In the genomic region with DNA sequence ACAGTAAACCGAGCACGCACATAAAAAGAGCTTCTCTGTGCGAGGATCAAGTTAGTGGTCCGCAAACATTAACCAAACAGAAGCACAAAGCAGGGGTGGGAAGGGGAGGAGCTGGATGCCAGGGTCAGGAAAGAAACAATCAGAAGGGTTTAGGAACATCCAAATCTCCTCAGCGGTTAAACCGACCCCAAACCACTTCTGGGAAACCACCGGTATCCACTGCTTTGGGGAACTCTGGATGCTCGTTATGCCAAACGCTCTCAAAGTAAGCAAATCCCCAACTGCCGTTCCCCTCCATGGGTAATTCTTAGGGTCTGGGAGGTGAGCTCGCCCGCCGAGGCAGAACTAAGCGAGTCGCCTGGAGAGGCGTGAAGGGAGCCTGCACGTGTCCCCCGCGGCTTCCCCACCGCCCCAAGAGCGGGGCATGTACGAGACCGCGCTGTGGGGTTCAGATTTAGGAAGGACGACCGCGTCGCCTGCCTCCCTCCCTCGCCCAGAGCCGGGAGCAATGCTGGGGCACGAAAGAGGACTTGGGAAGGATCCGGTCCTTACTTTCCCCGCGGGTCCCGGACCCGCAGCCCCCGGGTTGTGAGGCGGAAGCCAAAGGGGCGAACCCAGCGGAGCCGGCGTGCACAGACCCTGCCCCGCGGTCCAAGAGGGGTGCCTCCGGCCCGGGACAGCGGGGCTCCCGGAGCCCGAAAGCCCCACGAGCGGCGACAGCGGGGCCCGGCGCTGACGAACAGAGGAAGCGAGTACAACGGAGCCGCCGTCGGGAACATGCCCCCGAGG, we compare ENCODE assay signal across 8 cellular contexts. TPM values are rescaled to one million over a fixed set of nuclear protein-coding genes. Genes with fewer than 3 reads are reported as not detected.
DNase-seq lines count a peak whose midpoint lies in the region; ATAC-seq and TF ChIP-seq lines count a peak whose summit lies in the region.

No MANE protein-coding gene starts in this region.

- peak; percentile 11 for ATAC-seq in HG03045 (IDR thresholded peaks at IDR 0.05; ENCODE audit: unreplicated experiment)

- H3K27me3 ChIP-seq in SJCRH30 (no peaks in the 10 kb centered on the region), ascending aorta (no peaks in the 10 kb centered on the region), iPS-18a (ENCODE audit: control insufficient read depth, insufficient read depth, low read length) (peaks cover under 1% of the 10 kb centered on the region)

- H3K9me3 ChIP-seq in SJCRH30 (replicated peaks) (no peaks in the 10 kb centered on the region), ascending aorta (no peaks in the 10 kb centered on the region), iPS-18a (ENCODE audit: control insufficient read depth, low read depth, low read length) (no peaks in the 10 kb centered on the region)

- H3K4me3 ChIP-seq in SJCRH30 (peak overlapping the region; percentile 99), ascending aorta (peak overlapping the region; percentile 89 to 93), iPS-18a (ENCODE audit: low read length) (peak overlapping the region; percentile 96), skin epidermis (peak overlapping the region; percentile 82 to 97 (median 89))

- H3K36me3 ChIP-seq in SJCRH30, result no peaks in the 10 kb centered on the region; the same call in 1 of the 2 replicates
- H3K36me3 ChIP-seq in ascending aorta, result no peaks in the 10 kb centered on the region
- H3K36me3 ChIP-seq in iPS-18a (ENCODE audit: control insufficient read depth, low read depth, low read length), result no peaks in the 10 kb centered on the region

- no peak for TF ChIP-seq CTCF in ascending aorta (IDR thresholded peaks at IDR 0.05)

- H3K27ac ChIP-seq in SJCRH30, result peak overlapping the region; percentile 73
- H3K27ac ChIP-seq in ascending aorta, result peak overlapping the region; percentile 90 to 92
- no peak overlapping the region for H3K27ac ChIP-seq in iPS-18a (ENCODE audit: low read length)
- H3K27ac ChIP-seq in skin epidermis, result peak overlapping the region; percentile 82 to 99 (median 96)

- DNase-seq in NCI-H748 (lab: John Stamatoyannopoulos, UW; ENCODE audit: unreplicated experiment) (peak; percentile 48), NCI-H748 treated with DMSO at 0.1 percent for 48 hours (lab: John Stamatoyannopoulos, UW) (no peak), SJCRH30 (peak; percentile 8 to 41), ascending aorta (ENCODE audit: low spot score in 2 of 2) (no peak), SK-N-DZ (ENCODE audit: low spot score) (no peak)

- peak overlapping the region; percentile 95 for H3K9ac ChIP-seq in iPS-18a (ENCODE audit: low read length)

- no peaks in the 10 kb centered on the region for H3K4me1 ChIP-seq in SJCRH30
- H3K4me1 ChIP-seq in ascending aorta, result peaks cover 4 to 22% of the 10 kb centered on the region in 2 donors
- H3K4me1 ChIP-seq in iPS-18a (ENCODE audit: control insufficient read depth, low read depth, low read length), result no peaks in the 10 kb centered on the region

- intact Hi-C loops in ascending aorta (cut with DNase I), result loop anchor here (1.0 to 5.0 kb wide), 3 partner anchors 73 to 168 kb away; a partner anchor contains a TSS

RNA-seq across cellular contexts. Expression of a gene that starts 0.7 kb away (rescaled TPM):
- total RNA-seq in SJCRH30 (2014; rRNA removed; shearing (Covaris generic)), result 38.4 and 40.8 TPM in 2 replicates
- 9.8 TPM for total RNA-seq in ascending aorta
- polyA plus RNA-seq in SK-N-DZ (2014; cell fraction: cytosol; rRNA removed), result 17.3 and 21.6 TPM in 2 replicates
- 10.0 and 13.6 TPM in 2 replicates for polyA plus RNA-seq in SK-N-DZ (2014; cell fraction: nucleus; rRNA removed)

RNA-seq across cellular contexts. Expression of a gene that starts 20.0 kb away (rescaled TPM):
- 43.6 and 53.5 TPM in 2 replicates for total RNA-seq in SJCRH30 (2014; rRNA removed; shearing (Covaris generic))
- 16.8 TPM for total RNA-seq in ascending aorta
- 54.3 and 56.6 TPM in 2 replicates for polyA plus RNA-seq in SK-N-DZ (2014; cell fraction: cytosol; rRNA removed)
- 69.4 and 70.7 TPM in 2 replicates for polyA plus RNA-seq in SK-N-DZ (2014; cell fraction: nucleus; rRNA removed)

Comparison
In these comparisons a context has a peak if more than half of its experiments do, and no peak if none do; other contexts are left out.
1. DNase-seq: peak in NCI-H748 (single experiment) and SJCRH30 (2 of 2); none in NCI-H748 treated with DMSO at 0.1 percent for 48 hours (single experiment), ascending aorta (0 of 2) and SK-N-DZ (single experiment).
2. Peak in every context shown above with its lines, with median percentiles within 50 percentile points of each other: H3K4me3 ChIP-seq.